In genomic region chr1:27004471-27005165, GRCh38 we compare ENCODE assay signal across 9 cellular contexts.
DNase-seq lines count a peak whose midpoint lies in the region; ATAC-seq and TF ChIP-seq lines count a peak whose summit lies in the region.
"Had no signal": no experiment of that assay in that cellular context is flagged by ENCODE, and none has a peak within 500 bp of the region (broad histone marks: within the 10 kb centered on the region; RNA-seq: fewer than 3 reads in every experiment).

No MANE protein-coding gene starts in this region.

- no peak for ATAC-seq in stimulated activated naive B cell treated with anti-CD40 and anti-IgM and Interleukin-4, amounts not matched to agents 10 μg/mL and 1 μg/mL and 100 μg/mL, for 72 hours (replicated peaks)
- no peak for ATAC-seq in HG02678 (IDR thresholded peaks at IDR 0.05; ENCODE audit: unreplicated experiment)
- no peak for ATAC-seq in HG03108 (IDR thresholded peaks at IDR 0.05; ENCODE audit: unreplicated experiment)

- peak overlapping the region; percentile 28 for H3K27ac Mint-ChIP-seq in stimulated activated naive B cell treated with anti-CD40 and anti-IgM and Interleukin-4, amounts not matched to agents 10 μg/mL and 1 μg/mL and 100 μg/mL, for 72 hours

- peaks cover 0 to 4% of the 10 kb centered on the region in 2 donors for H3K27me3 Mint-ChIP-seq in stimulated activated naive B cell treated with anti-CD40 and anti-IgM and Interleukin-4, amounts not matched to agents 10 μg/mL and 1 μg/mL and 100 μg/mL, for 72 hours

- DNase-seq in adipocyte (ENCODE audit: low read depth) (peak; percentile 45), NOMO-1 treated with DMSO at 0.1 percent for 48 hours (lab: John Stamatoyannopoulos, UW; ENCODE audit: unreplicated experiment) (no peak)
- DNase-seq in stimulated activated naive B cell treated with anti-CD40 and anti-IgM and Interleukin-4, amounts not matched to agents 10 μg/mL and 1 μg/mL and 100 μg/mL, for 72 hours, result no peak
- DNase-seq in stimulated activated CD8-positive, alpha-beta memory T cell treated with anti-CD3 and anti-CD28 coated beads, Interleukin-4, amount 100 ng/mL, for 48 hours, result no peak
- DNase-seq: NCI-H446 had no signal

- H3K27me3 ChIP-seq in adipocyte (replicated peaks; ENCODE audit: control insufficient read depth, insufficient read depth, low read length), result no peaks in the 10 kb centered on the region
- H3K27me3 ChIP-seq in iPS-15b (ENCODE audit: control insufficient read depth, insufficient read depth, low read length), result no peaks in the 10 kb centered on the region

- H3K4me1 ChIP-seq in HEK293 (ENCODE audit: control insufficient read depth, insufficient read depth, low read length) (no peaks in the 10 kb centered on the region), adipocyte (ENCODE audit: control insufficient read depth, insufficient read depth, low read length) (peaks cover 52% of the 10 kb centered on the region), iPS-15b (ENCODE audit: control insufficient read depth, insufficient read depth, low read length) (peaks cover 52% of the 10 kb centered on the region)

- H3K36me3 Mint-ChIP-seq in stimulated activated naive B cell treated with anti-CD40 and anti-IgM and Interleukin-4, amounts not matched to agents 10 μg/mL and 1 μg/mL and 100 μg/mL, for 72 hours, result no peaks in the 10 kb centered on the region

- H3K4me3 Mint-ChIP-seq in stimulated activated naive B cell treated with anti-CD40 and anti-IgM and Interleukin-4, amounts not matched to agents 10 μg/mL and 1 μg/mL and 100 μg/mL, for 72 hours, result no peak overlapping the region

- no peaks in the 10 kb centered on the region for H3K9me3 Mint-ChIP-seq in stimulated activated naive B cell treated with anti-CD40 and anti-IgM and Interleukin-4, amounts not matched to agents 10 μg/mL and 1 μg/mL and 100 μg/mL, for 72 hours

- H3K9me3 ChIP-seq in HEK293 (ENCODE audit: control insufficient read depth, insufficient read depth, low read depth, low read length), result no peaks in the 10 kb centered on the region
- no peaks in the 10 kb centered on the region for H3K9me3 ChIP-seq in adipocyte (ENCODE audit: control insufficient read depth, low read length)
- H3K9me3 ChIP-seq in iPS-15b (ENCODE audit: control insufficient read depth, insufficient read depth, low read length), result no peaks in the 10 kb centered on the region

- H3K4me3 ChIP-seq in HEK293 (ENCODE audit: low read depth, low read length) (no peak overlapping the region), adipocyte (ENCODE audit: low read length) (no peak overlapping the region), iPS-15b (ENCODE audit: low read depth, low read length) (no peak overlapping the region)

- H3K36me3 ChIP-seq in HEK293 (ENCODE audit: control insufficient read depth in 2 of 2, insufficient read depth in 1 of 2, low read length in 2 of 2) (no peaks in the 10 kb centered on the region), adipocyte (ENCODE audit: control insufficient read depth, insufficient read depth, low read length, severe bottlenecking) (no peaks in the 10 kb centered on the region), iPS-15b (ENCODE audit: control insufficient read depth, insufficient read depth, low read length) (peaks cover 38% of the 10 kb centered on the region)

- POLR2A ChIA-PET in HEK293 (lab: Yijun Ruan, JAX), result interaction anchor here (1.4 to 2.0 kb wide), 2 partner anchors 8 to 22 kb away, joined by 5 read pairs; partner anchors contain the start of gene TENT5B

- H3K9ac ChIP-seq in adipocyte (ENCODE audit: low read length), result no peak overlapping the region
- H3K9ac ChIP-seq in iPS-15b (ENCODE audit: low read depth, low read length), result peak overlapping the region; percentile 47

- CTCF ChIA-PET in HEK293 (lab: Yijun Ruan, JAX), result interaction anchor here (0.6 to 1.4 kb wide), 4 partner anchors 9 to 93 kb away, joined by 3 to 8 read pairs (median 3); no protein-coding TSS in a partner anchor

- H3K27ac ChIP-seq in HEK293 (ENCODE audit: extremely low read depth, low read depth, low read length), result no peak overlapping the region

- no peak for TF ChIP-seq CTCF in HEK293 (tag by site-specific recombination; IDR thresholded peaks at IDR 0.05)

- H3K4me1 Mint-ChIP-seq in stimulated activated naive B cell treated with anti-CD40 and anti-IgM and Interleukin-4, amounts not matched to agents 10 μg/mL and 1 μg/mL and 100 μg/mL, for 72 hours, result peaks cover 15 to 26% of the 10 kb centered on the region in 2 donors

TF ChIP-seq in HEK293, 187 proteins besides CTCF, POLR2A, EP300 and RAD21:
- peak; percentile 35; the same call in 1 of the 2 replicates for TF ChIP-seq EGR2 (tag by site-specific recombination; IDR thresholded peaks at IDR 0.05; ENCODE audit: low read depth)
- TF ChIP-seq ZNF76 (tag by site-specific recombination; IDR thresholded peaks at IDR 0.05; ENCODE audit: borderline replicate concordance, low read depth), result no peak
- 0 out of 2 replicates have a peak, but pooled peaks have one; percentile 24 for TF ChIP-seq ZNF600 (tag by site-specific recombination; IDR thresholded peaks at IDR 0.05)
- TF ChIP-seq KLF9 (tag by site-specific recombination; IDR thresholded peaks at IDR 0.05; ENCODE audit: low read depth), result no peak
- no peak for TF ChIP-seq SETDB1 (IDR thresholded peaks at IDR 0.05; ENCODE audit: insufficient read length, low read length)
- TF ChIP-seq ZFHX2 (tag by site-specific recombination; conservative IDR thresholded peaks at IDR 0.05), result peak; percentile 48
